ENCODE assay signal across 8 cellular contexts in genomic region chr12:125064492-125064891, GRCh38. TPM values are rescaled to one million over a fixed set of nuclear protein-coding genes. Genes with fewer than 3 reads are reported as not detected.
A peak's percentile ranks its signal among the peaks of the same experiment; 100 is the strongest.
DNase-seq lines count a peak whose midpoint lies in the region; FAIRE-seq and TF ChIP-seq lines count a peak whose summit lies in the region.

No MANE protein-coding gene starts in this region.

- H3K9me3 ChIP-seq in OCI-LY1 (ENCODE audit: low read length) (peaks cover 3% of the 10 kb centered on the region; the same call in 1 of the 2 replicates), endothelial cell of umbilical vein (replicated peaks; ENCODE audit: control insufficient read depth, insufficient read depth, low read length) (no peaks in the 10 kb centered on the region), prostate gland (no peaks in the 10 kb centered on the region)

- H3K9me1 ChIP-seq in endothelial cell of umbilical vein (replicated peaks; ENCODE audit: control insufficient read depth, extremely low read depth, insufficient read depth, low read length): no peaks in the 10 kb centered on the region

- no peaks in the 10 kb centered on the region for H3F3A ChIP-seq in OCI-LY1 (ENCODE audit: insufficient read depth, low read length)

- H3K4me3 ChIP-seq in OCI-LY1 (ENCODE audit: low read depth, low read length, poor library complexity, severe bottlenecking) (peak overlapping the region; percentile 66), endothelial cell of umbilical vein (replicated peaks in 1 of 3; ENCODE audit: insufficient read depth in 1 of 3, low read depth in 1 of 3, low read length in 3 of 3) (peak overlapping the region in 1 of 3 experiments; percentile 51), prostate gland (peak overlapping the region; percentile 62 to 83)

- H4K20me1 ChIP-seq in OCI-LY1 (ENCODE audit: insufficient read depth, low read length) (no peaks in the 10 kb centered on the region), endothelial cell of umbilical vein (replicated peaks; ENCODE audit: control insufficient read depth, extremely low read depth, insufficient read depth, low read length) (no peaks in the 10 kb centered on the region)

- H3K9ac ChIP-seq in OCI-LY1 (ENCODE audit: low read length): peak overlapping the region; percentile 41; the same call in 1 of the 2 replicates
- H3K9ac ChIP-seq in endothelial cell of umbilical vein (replicated peaks; ENCODE audit: extremely low read depth, insufficient read depth, low read length): no peak overlapping the region

- H3K4me1 ChIP-seq in OCI-LY1 (ENCODE audit: insufficient read depth, low read length, severe bottlenecking) (peaks cover 12% of the 10 kb centered on the region), endothelial cell of umbilical vein (ENCODE audit: control insufficient read depth, extremely low read depth, insufficient read depth, low read length) (peaks cover 13% of the 10 kb centered on the region), prostate gland (replicated peaks) (peaks cover 2% of the 10 kb centered on the region)

- H2AFZ ChIP-seq in OCI-LY1 (ENCODE audit: low read length) (no peak overlapping the region), endothelial cell of umbilical vein (ENCODE audit: low read depth, low read length) (peak overlapping the region; percentile 83)

- CTCF ChIA-PET in endothelial cell of umbilical vein (lab: Charles Lee): interaction anchor here (1.9 kb wide), 1 partner anchor 15 kb away, joined by 6 read pairs; no protein-coding TSS in a partner anchor

- H3K36me3 ChIP-seq in OCI-LY1 (ENCODE audit: insufficient read depth, low read length) (no peaks in the 10 kb centered on the region; the same call in 1 of the 2 replicates), endothelial cell of umbilical vein (ENCODE audit: control insufficient read depth in 2 of 2, extremely low read depth in 1 of 2, insufficient read depth in 2 of 2, low read length in 2 of 2) (no peaks in the 10 kb centered on the region), prostate gland (no peaks in the 10 kb centered on the region)

- WGBS in prostate gland: 52% methylated on average over 5 of the region's 5 CpGs

- H3K27ac ChIP-seq in OCI-LY1 (ENCODE audit: low read depth, low read length, poor library complexity, severe bottlenecking) (no peak overlapping the region), endothelial cell of umbilical vein (ENCODE audit: insufficient read depth, low read depth, low read length) (no peak overlapping the region), prostate gland (no peak overlapping the region)

- H3K9me2 ChIP-seq in OCI-LY1 (ENCODE audit: low read depth, low read length): no peaks in the 10 kb centered on the region

- dilution Hi-C loops in endothelial cell of umbilical vein (cut with MboI; ENCODE audit: extremely low pct_ligation_motif_present, low sequenced_read_pairs): no loop called here

- peak; percentile 43 for DNase-seq in ELF-1 (ENCODE audit: low read depth, low spot score)
- DNase-seq in endothelial cell of umbilical vein (ENCODE audit: low read depth, low spot score): no peak
- DNase-seq in prostate gland (ENCODE audit: low spot score): no peak
- no peak for DNase-seq in DMS79 treated with DMSO at 0.1 percent for 48 hours (lab: John Stamatoyannopoulos, UW)
- DNase-seq in NCI-H187 (lab: John Stamatoyannopoulos, UW): no peak
- no peak for DNase-seq in NCI-H748 treated with DMSO at 0.1 percent for 48 hours (lab: John Stamatoyannopoulos, UW)
- no peak for DNase-seq in C1 segment of cervical spinal cord (lab: John Stamatoyannopoulos, UW)

- POLR2A ChIA-PET in endothelial cell of umbilical vein (lab: Charles Lee): interaction anchor here (0.7 kb wide), 2 partner anchors 150 to 462 kb away, joined by 3 to 5 read pairs; partner anchors contain the start of gene UBC

- intact Hi-C loops in endothelial cell of umbilical vein (cut with micrococcal nuclease): loop anchor here (2.0 kb wide), 1 partner anchor 76 kb away; the partner anchor contains the start of gene DHX37
- intact Hi-C loops in prostate gland (cut with DNase I): no loop called here

- TF ChIP-seq POLR2A in endothelial cell of umbilical vein (IDR thresholded peaks at IDR 0.05; ENCODE audit: low read depth, low read length) (no peak), prostate gland (IDR thresholded peaks at IDR 0.05) (no peak)

- H3K27me3 ChIP-seq in OCI-LY1 (ENCODE audit: insufficient read depth, low read length) (peaks cover 3% of the 10 kb centered on the region; the same call in 1 of the 2 replicates), endothelial cell of umbilical vein (ENCODE audit: control insufficient read depth in 2 of 2, insufficient read depth in 2 of 2, low read length in 2 of 2) (peaks cover 0 to 3% of the 10 kb centered on the region in 2 experiments), prostate gland (replicated peaks; ENCODE audit: insufficient read depth) (no peaks in the 10 kb centered on the region)

- no peak for FAIRE-seq in endothelial cell of umbilical vein (lab: Jason Lieb, UNC)

- BruUV-seq in endothelial cell of umbilical vein (replicated peaks; lab: Mats Ljungman, UMichigan): no TSS peak

- H3K79me2 ChIP-seq in OCI-LY1 (ENCODE audit: insufficient read depth, low read length) (no peaks in the 10 kb centered on the region), endothelial cell of umbilical vein (ENCODE audit: control insufficient read depth, insufficient read depth, low read length) (peaks cover 7% of the 10 kb centered on the region)

- peak overlapping the region; percentile 69 for H3K4me2 ChIP-seq in OCI-LY1 (ENCODE audit: low read length)
- peak overlapping the region; percentile 81 for H3K4me2 ChIP-seq in endothelial cell of umbilical vein (ENCODE audit: insufficient read depth, low read length)

- TF ChIP-seq CTCF in OCI-LY1 (IDR thresholded peaks at IDR 0.05; ENCODE audit: low read length) (no peak), endothelial cell of umbilical vein (IDR thresholded peaks at IDR 0.05; ENCODE audit: extremely low read depth in 1 of 2, insufficient read depth in 1 of 2, low read depth in 1 of 2, low read length in 2 of 2) (no peak), prostate gland (IDR thresholded peaks at IDR 0.05) (no peak)

TF ChIP-seq in endothelial cell of umbilical vein, 7 proteins besides CTCF, POLR2A, EP300 and RAD21:
- no peak for TF ChIP-seq MAX (IDR thresholded peaks at IDR 0.05; ENCODE audit: insufficient read depth, insufficient read length)
- TF ChIP-seq POLR2AphosphoS5 (IDR thresholded peaks at IDR 0.05; ENCODE audit: insufficient read depth, low read depth, low read length): no peak
- TF ChIP-seq JUN (IDR thresholded peaks at IDR 0.05; ENCODE audit: borderline replicate concordance, insufficient read depth, insufficient read length, low read depth): no peak
- no peak for TF ChIP-seq EZH2 (IDR thresholded peaks at IDR 0.05; ENCODE audit: borderline replicate concordance, low read depth, low read length, severe bottlenecking)
- TF ChIP-seq MYC (IDR thresholded peaks at IDR 0.05; ENCODE audit: low read depth, low read length): no peak
- TF ChIP-seq FOS (IDR thresholded peaks at IDR 0.05; ENCODE audit: borderline replicate concordance, insufficient read depth, low read length): no peak
- no peak for TF ChIP-seq GATA2 (IDR thresholded peaks at IDR 0.05; ENCODE audit: insufficient read depth, insufficient read length, low read depth, low read length)
TF ChIP-seq in endothelial cell of umbilical vein: peak in this region for 0.

RNA-seq across cellular contexts. Expression of gene AACS, which starts 0.7 kb away (rescaled TPM):
- total RNA-seq in endothelial cell of umbilical vein (40.3 and 44.7 TPM in 2 replicates), prostate gland (10 to 100 TPM; 20.4 to 21.0 TPM)
- 30.6 and 34.7 TPM in 2 replicates for polyA plus RNA-seq in endothelial cell of umbilical vein
- polyA plus RNA-seq in endothelial cell of umbilical vein (2011; cell fraction: cytosol; rRNA removed): 28.0 and 28.4 TPM in 2 replicates
- 45.8 and 54.2 TPM in 2 replicates for polyA plus RNA-seq in endothelial cell of umbilical vein (2011; cell fraction: nucleus; rRNA removed)
- 20.4 and 29.5 TPM in 2 replicates for polyA plus RNA-seq in endothelial cell of umbilical vein (2012)
- polyA minus RNA-seq in endothelial cell of umbilical vein: 45.7 and 67.1 TPM in 2 replicates
- 17.4 TPM for polyA minus RNA-seq in endothelial cell of umbilical vein (2011; cell fraction: cytosol; rRNA and poly(A)+ RNA removed)
- 21.6 and 25.7 TPM in 2 replicates for polyA minus RNA-seq in endothelial cell of umbilical vein (2011; cell fraction: nucleus; rRNA and poly(A)+ RNA removed)
